ENCODE assay signal across 29 cellular contexts in genomic region chr3:17607905-17608304, GRCh38.
"Had no signal": no experiment of that assay in that cellular context is flagged by ENCODE, and none has a peak within 500 bp of the region (broad histone marks: within the 10 kb centered on the region; RNA-seq: fewer than 3 reads in every experiment).

No MANE protein-coding gene starts in this region.

- H3K27ac Mint-ChIP-seq: dendritic cell treated with granulocyte-macrophage colony-stimulating factor and Interleukin-4, amounts not matched to agents 40 ng/mL and 50 ng/mL, for 4 days; naive thymus-derived CD4-positive, alpha-beta T cell; nephron; stimulated activated memory B cell treated with anti-CD40 and anti-IgM and Interleukin-4, amounts not matched to agents 10 μg/mL and 1 μg/mL and 100 μg/mL, for 72 hours; stimulated activated naive CD8-positive, alpha-beta T cell treated with anti-CD3 and anti-CD28 coated beads, Interleukin-15, Interleukin-2, amounts not matched to agents 100 ng/mL and 50 ng/mL, for 24 hours had no signal

- H3K9me3 ChIP-seq: colonic mucosa, esophagus muscularis mucosa, gastroesophageal sphincter, ovary, psoas muscle, thoracic aorta, tibial nerve, upper lobe of left lung had no signal

- H3K36me3 ChIP-seq: colonic mucosa, esophagus muscularis mucosa, gastroesophageal sphincter, heart left ventricle, ovary, thoracic aorta, tibial nerve, upper lobe of left lung had no signal

- H3K4me3 ChIP-seq: colonic mucosa, esophagus muscularis mucosa, gastroesophageal sphincter, heart left ventricle, hepatocyte, lung, ovary, psoas muscle, skin epidermis, spleen, thoracic aorta, tibial nerve, upper lobe of left lung had no signal

- H3K27ac ChIP-seq: colonic mucosa, esophagus muscularis mucosa, foreskin keratinocyte, gastroesophageal sphincter, heart left ventricle, hepatocyte, ovary, psoas muscle, skin epidermis, spleen, thoracic aorta, tibial nerve, upper lobe of left lung had no signal

- H3K27me3 ChIP-seq: colonic mucosa, esophagus muscularis mucosa, foreskin keratinocyte, gastroesophageal sphincter, heart left ventricle, hepatocyte, ovary, spleen, tibial nerve, upper lobe of left lung had no signal

- H3K4me1 ChIP-seq: colonic mucosa, esophagus muscularis mucosa, gastroesophageal sphincter, psoas muscle, spleen, tibial nerve, upper lobe of left lung had no signal

- H3K4me3 Mint-ChIP-seq: dendritic cell treated with granulocyte-macrophage colony-stimulating factor and Interleukin-4, amounts not matched to agents 40 ng/mL and 50 ng/mL, for 4 days; endodermal cell; naive thymus-derived CD4-positive, alpha-beta T cell; nephron; stimulated activated memory B cell treated with anti-CD40 and anti-IgM and Interleukin-4, amounts not matched to agents 10 μg/mL and 1 μg/mL and 100 μg/mL, for 72 hours; stimulated activated naive CD8-positive, alpha-beta T cell treated with anti-CD3 and anti-CD28 coated beads, Interleukin-15, Interleukin-2, amounts not matched to agents 100 ng/mL and 50 ng/mL, for 24 hours had no signal

- H3K27me3 Mint-ChIP-seq: dendritic cell treated with granulocyte-macrophage colony-stimulating factor and Interleukin-4, amounts not matched to agents 40 ng/mL and 50 ng/mL, for 4 days; naive thymus-derived CD4-positive, alpha-beta T cell; stimulated activated memory B cell treated with anti-CD40 and anti-IgM and Interleukin-4, amounts not matched to agents 10 μg/mL and 1 μg/mL and 100 μg/mL, for 72 hours; stimulated activated naive CD8-positive, alpha-beta T cell treated with anti-CD3 and anti-CD28 coated beads, Interleukin-15, Interleukin-2, amounts not matched to agents 100 ng/mL and 50 ng/mL, for 24 hours had no signal

- H2AFZ ChIP-seq: hepatocyte had no signal

- H3K4me2 ChIP-seq: hepatocyte had no signal

- ATAC-seq: foreskin keratinocyte; gastroesophageal sphincter; heart left ventricle; left lobe of liver; naive thymus-derived CD4-positive, alpha-beta T cell; psoas muscle; right cardiac atrium; stimulated activated memory B cell treated with anti-CD40 and anti-IgM and Interleukin-4, amounts not matched to agents 10 μg/mL and 1 μg/mL and 100 μg/mL, for 72 hours had no signal

- DNase-seq: colonic mucosa; effector CD8-positive, alpha-beta T cell; endodermal cell; foreskin keratinocyte; heart left ventricle; kidney; mesenchymal stem cell; midbrain; naive thymus-derived CD4-positive, alpha-beta T cell; occipital lobe; ovary; posterior cingulate gyrus; psoas muscle; right cardiac atrium; spleen; stimulated activated CD4-positive, alpha-beta T cell treated with anti-CD3 and anti-CD28 coated beads, Interleukin-4, amount 100 ng/mL, for 4 hours; upper lobe of left lung had no signal
